26 cellular contexts compared by ENCODE assay signal in the genomic region with DNA sequence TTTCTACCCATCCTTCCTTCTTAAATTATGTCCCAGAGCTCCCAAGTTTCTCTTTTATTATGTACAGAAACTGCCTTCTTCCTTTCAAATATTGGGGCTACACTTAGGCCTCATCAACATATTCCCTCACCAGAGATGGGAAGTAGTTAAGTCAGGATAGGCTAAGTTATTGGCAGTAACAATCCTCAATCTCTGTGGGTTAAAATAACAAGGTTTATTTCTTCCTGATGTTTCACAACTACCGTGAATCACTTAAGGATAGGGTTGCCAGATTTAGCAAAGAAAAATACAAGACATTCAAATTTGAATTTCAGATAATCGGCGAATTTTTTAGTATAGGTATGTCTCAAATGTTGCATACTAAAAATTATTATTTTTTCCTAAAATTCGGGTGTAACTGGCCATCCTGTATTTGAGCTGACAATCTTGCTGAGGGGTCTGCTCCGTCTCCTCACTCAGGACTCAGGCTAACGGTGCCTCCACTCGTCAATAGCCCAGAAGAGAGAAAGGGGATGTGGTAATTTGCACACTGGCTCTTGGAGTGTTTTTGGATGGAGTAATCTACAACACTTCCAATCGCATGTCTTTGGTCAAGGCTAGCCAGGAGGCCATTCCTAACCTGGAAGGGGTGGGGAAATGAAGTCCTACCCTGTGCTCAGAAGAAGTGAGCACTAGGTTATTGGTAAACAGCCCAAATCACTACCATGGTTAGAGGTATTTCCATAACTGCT.
DNase-seq lines count a peak whose midpoint lies in the region; ATAC-seq, FAIRE-seq and TF ChIP-seq lines count a peak whose summit lies in the region.
"Had no signal": no experiment of that assay in that cellular context is flagged by ENCODE, and none has a peak within 500 bp of the region (broad histone marks: within the 10 kb centered on the region; RNA-seq: fewer than 3 reads in every experiment).

No MANE protein-coding gene starts in this region.

- H4K20me1 ChIP-seq in HepG2 (ENCODE audit: insufficient read depth, low read length), result no peaks in the 10 kb centered on the region
- H4K20me1 ChIP-seq in endothelial cell of umbilical vein (replicated peaks; ENCODE audit: control insufficient read depth, extremely low read depth, insufficient read depth, low read length), result no peaks in the 10 kb centered on the region

- H3K27ac ChIP-seq in HepG2 (ENCODE audit: extremely low read length, insufficient read depth, low read length), result no peak overlapping the region
- no peak overlapping the region for H3K27ac ChIP-seq in right lobe of liver
- H3K27ac ChIP-seq in endothelial cell of umbilical vein (ENCODE audit: insufficient read depth, low read depth, low read length), result no peak overlapping the region
- H3K27ac ChIP-seq: hepatocyte, VCaP had no signal

- no peak for TF ChIP-seq POLR2A in HepG2 (IDR thresholded peaks at IDR 0.05; ENCODE audit: insufficient read depth in 1 of 2, low read depth in 2 of 2, low read length in 2 of 2)
- no peak for TF ChIP-seq POLR2A in right lobe of liver (IDR thresholded peaks at IDR 0.05)
- no peak for TF ChIP-seq POLR2A in endothelial cell of umbilical vein (IDR thresholded peaks at IDR 0.05; ENCODE audit: low read depth, low read length)

- intact Hi-C loops in HepG2 (cut with micrococcal nuclease; ENCODE audit: unreplicated experiment) (no loop called here), right lobe of liver (cut with DNase I) (no loop called here), endothelial cell of umbilical vein (cut with micrococcal nuclease) (no loop called here), left ventricle myocardium superior (cut with micrococcal nuclease) (no loop called here)
- intact Hi-C loops in activated CD4-positive, alpha-beta T cell treated with anti-CD3 and anti-CD28 coated beads, Interleukin-2, amount 10 ng/mL, durations not matched to agents 24 days and 14 days (cut with micrococcal nuclease), result no loop called here

- no peaks in the 10 kb centered on the region for H3K27me3 Mint-ChIP-seq in activated CD4-positive, alpha-beta T cell treated with anti-CD3 and anti-CD28 coated beads, Interleukin-2, amount 10 ng/mL, durations not matched to agents 24 days and 14 days

- TF ChIP-seq EP300 in HepG2 (IDR thresholded peaks at IDR 0.05; ENCODE audit: low read depth in 2 of 2, low read length in 2 of 2) (no peak), HepG2 (CRISPR knock-in tag; IDR thresholded peaks at IDR 0.05; ENCODE audit: borderline replicate concordance) (no peak)

- POLR2A ChIA-PET in HepG2 (lab: Yijun Ruan, JAX) (no interaction called here), endothelial cell of umbilical vein (lab: Charles Lee) (no interaction called here)

- BruUV-seq in HepG2 (replicated peaks; lab: Mats Ljungman, UMichigan), result no TSS peak
- BruUV-seq in endothelial cell of umbilical vein (replicated peaks; lab: Mats Ljungman, UMichigan), result no TSS peak

- no peak overlapping the region for H2AFZ ChIP-seq in HepG2 (ENCODE audit: low read length)
- H2AFZ ChIP-seq in endothelial cell of umbilical vein (ENCODE audit: low read depth, low read length), result no peak overlapping the region
- H2AFZ ChIP-seq: hepatocyte had no signal

- TF ChIP-seq RAD21 in HepG2 (CRISPR knock-in tag; IDR thresholded peaks at IDR 0.05), result no peak

- no peaks in the 10 kb centered on the region for H3K27me3 ChIP-seq in HepG2 (ENCODE audit: control insufficient read depth in 1 of 2, insufficient read depth in 2 of 2, low read length in 2 of 2)
- no peaks in the 10 kb centered on the region for H3K27me3 ChIP-seq in right lobe of liver
- no peaks in the 10 kb centered on the region for H3K27me3 ChIP-seq in endothelial cell of umbilical vein (ENCODE audit: control insufficient read depth in 2 of 2, insufficient read depth in 2 of 2, low read length in 2 of 2)
- H3K27me3 ChIP-seq in HAP-1 (ENCODE audit: low read depth), result no peaks in the 10 kb centered on the region
- H3K27me3 ChIP-seq: hepatocyte had no signal

- FAIRE-seq in HepG2 (lab: Jason Lieb, UNC) (no peak), endothelial cell of umbilical vein (lab: Jason Lieb, UNC) (peak; percentile 21)
- FAIRE-seq: A204.1, GM12891 had no signal

- 95% methylated on average over 8 of the region's 8 CpGs for whole genome bisulfite sequencing in HepG2 (ENCODE audit: low lambda C conversion rate)
- WGBS in right lobe of liver (ENCODE audit: insufficient coverage, low coverage, low lambda C conversion rate, missing lambda C conversion rate), result 85% methylated on average over 8 of the region's 8 CpGs

- no peaks in the 10 kb centered on the region for H3K79me2 ChIP-seq in HepG2 (ENCODE audit: insufficient read depth, low read length)
- H3K79me2 ChIP-seq in endothelial cell of umbilical vein (ENCODE audit: control insufficient read depth, insufficient read depth, low read length), result no peaks in the 10 kb centered on the region
- H3K79me2 ChIP-seq: hepatocyte had no signal

- H3K4me1 ChIP-seq in HepG2 (ENCODE audit: insufficient read depth, low read length), result peaks cover 74% of the 10 kb centered on the region
- H3K4me1 ChIP-seq in right lobe of liver, result peaks cover 0 to 6% (median 0%) of the 10 kb centered on the region in 4 donors
- peaks cover 13% of the 10 kb centered on the region for H3K4me1 ChIP-seq in endothelial cell of umbilical vein (ENCODE audit: control insufficient read depth, extremely low read depth, insufficient read depth, low read length)
- no peaks in the 10 kb centered on the region for H3K4me1 ChIP-seq in HAP-1

- no peak overlapping the region for H3K4me3 ChIP-seq in HepG2 (replicated peaks in 1 of 3; ENCODE audit: insufficient read depth in 1 of 3, low read depth in 2 of 3, low read length in 3 of 3)
- no peak overlapping the region for H3K4me3 ChIP-seq in right lobe of liver
- no peak overlapping the region for H3K4me3 ChIP-seq in endothelial cell of umbilical vein (replicated peaks in 1 of 3; ENCODE audit: insufficient read depth in 1 of 3, low read depth in 1 of 3, low read length in 3 of 3)
- no peak overlapping the region for H3K4me3 ChIP-seq in HAP-1
- H3K4me3 ChIP-seq: hepatocyte had no signal

- H3K27ac Mint-ChIP-seq in activated CD4-positive, alpha-beta T cell treated with anti-CD3 and anti-CD28 coated beads, Interleukin-2, amount 10 ng/mL, durations not matched to agents 24 days and 14 days, result no peak overlapping the region
- H3K27ac Mint-ChIP-seq: activated naive CD4-positive, alpha-beta T cell treated with anti-CD3 and anti-CD28 coated beads for 36 hours; natural killer cell; T-helper 2 cell treated with Interferon-gamma antibody and Interleukin-4, amounts not matched to agents 5 μg/mL and 100 μg/mL, for 36 hours had no signal

- no peaks in the 10 kb centered on the region for H3K9me3 ChIP-seq in HepG2 (ENCODE audit: low read length)
- H3K9me3 ChIP-seq in right lobe of liver, result no peaks in the 10 kb centered on the region
- no peaks in the 10 kb centered on the region for H3K9me3 ChIP-seq in endothelial cell of umbilical vein (replicated peaks; ENCODE audit: control insufficient read depth, insufficient read depth, low read length)
- H3K9me3 ChIP-seq in HAP-1, result peaks cover 2% of the 10 kb centered on the region; the same call in 1 of the 2 replicates

- H3K36me3 ChIP-seq in HepG2 (replicated peaks in 1 of 2; ENCODE audit: control insufficient read depth in 1 of 2, insufficient read depth in 2 of 2, low read length in 2 of 2) (no peaks in the 10 kb centered on the region), right lobe of liver (no peaks in the 10 kb centered on the region), endothelial cell of umbilical vein (ENCODE audit: control insufficient read depth in 2 of 2, extremely low read depth in 1 of 2, insufficient read depth in 2 of 2, low read length in 2 of 2) (no peaks in the 10 kb centered on the region), HAP-1 (replicated peaks) (no peaks in the 10 kb centered on the region)

- H3K9me1 ChIP-seq in endothelial cell of umbilical vein (replicated peaks; ENCODE audit: control insufficient read depth, extremely low read depth, insufficient read depth, low read length), result no peaks in the 10 kb centered on the region

- ATAC-seq in HepG2 (no peak), right lobe of liver (no peak), left ventricle myocardium superior (peak; percentile 73), HG03159 (IDR thresholded peaks at IDR 0.05; ENCODE audit: unreplicated experiment) (no peak)
- ATAC-seq: activated T-cell treated with anti-CD3 and anti-CD28 coated beads, Interleukin-2, amount 50 U/mL, for 4 hours; HCT116; left lobe of liver; natural killer cell had no signal

- peaks cover 14% of the 10 kb centered on the region for H3K36me3 Mint-ChIP-seq in activated CD4-positive, alpha-beta T cell treated with anti-CD3 and anti-CD28 coated beads, Interleukin-2, amount 10 ng/mL, durations not matched to agents 24 days and 14 days (ENCODE audit: low read depth)

- in situ Hi-C loops in HepG2 (cut with HindIII; ENCODE audit: extremely low pct_ligation_motif_present, low pct_unique_long_range_greater_than_20kb) (no loop called here), HAP-1 (cut with MboI; ENCODE audit: low sequenced_read_pairs) (no loop called here)

- CTCF ChIA-PET in HepG2 (lab: Yijun Ruan, JAX; ENCODE audit: low intra/inter-chr PET ratio, low total read pairs), result interaction anchor here (4.3 kb wide), 1 partner anchor 16 kb away, joined by 70 read pairs; no protein-coding TSS in a partner anchor
- CTCF ChIA-PET in endothelial cell of umbilical vein (lab: Charles Lee), result no interaction called here

- TF ChIP-seq CTCF in HepG2 (CRISPR knock-in tag; IDR thresholded peaks at IDR 0.05) (no peak), right lobe of liver (IDR thresholded peaks at IDR 0.05) (no peak), endothelial cell of umbilical vein (IDR thresholded peaks at IDR 0.05; ENCODE audit: extremely low read depth in 1 of 2, insufficient read depth in 1 of 2, low read depth in 1 of 2, low read length in 2 of 2) (no peak)

- peaks cover 9% of the 10 kb centered on the region for H3K4me1 Mint-ChIP-seq in activated CD4-positive, alpha-beta T cell treated with anti-CD3 and anti-CD28 coated beads, Interleukin-2, amount 10 ng/mL, durations not matched to agents 24 days and 14 days

- DNase-seq in HepG2 (ENCODE audit: low spot score), result no peak
- no peak for DNase-seq in right lobe of liver
- DNase-seq in endothelial cell of umbilical vein (ENCODE audit: low read depth, low spot score), result no peak
- no peak for DNase-seq in left ventricle myocardium superior
- DNase-seq in kidney tubule cell (ENCODE audit: low spot score), result no peak
- no peak for DNase-seq in HAP-1 (ENCODE audit: low spot score in 2 of 2)
- no peak for DNase-seq in activated CD4-positive, alpha-beta T cell treated with anti-CD3 and anti-CD28 coated beads, Interleukin-2, amount 10 ng/mL, durations not matched to agents 24 days and 14 days
- DNase-seq: activated CD4-positive, alpha-beta T cell treated with anti-CD3 and anti-CD28 coated beads for 48 hours; activated naive CD4-positive, alpha-beta T cell treated with anti-CD3 and anti-CD28 coated beads for 36 hours; activated T-cell treated with anti-CD3 and anti-CD28 coated beads, Interleukin-2, amount 50 U/mL, for 4 hours; amniotic stem cell; central memory CD4-positive, alpha-beta T cell; DMS79 treated with DMSO at 0.1 percent for 48 hours; natural killer cell; NCI-H1092 treated with DMSO at 0.1 percent for 48 hours; NCI-H187 treated with DMSO at 0.1 percent for 48 hours; NCI-H774; stimulated activated CD4-positive, alpha-beta T cell treated with anti-CD3 and anti-CD28 coated beads, Interleukin-15, amount 100 ng/mL, for 24 hours had no signal

- H3K9me3 Mint-ChIP-seq in activated CD4-positive, alpha-beta T cell treated with anti-CD3 and anti-CD28 coated beads, Interleukin-2, amount 10 ng/mL, durations not matched to agents 24 days and 14 days, result no peaks in the 10 kb centered on the region
- H3K9me3 Mint-ChIP-seq: natural killer cell; T-helper 2 cell treated with Interferon-gamma antibody and Interleukin-4, amounts not matched to agents 5 μg/mL and 100 μg/mL, for 36 hours had no signal

- H3K4me3 Mint-ChIP-seq in activated CD4-positive, alpha-beta T cell treated with anti-CD3 and anti-CD28 coated beads, Interleukin-2, amount 10 ng/mL, durations not matched to agents 24 days and 14 days, result no peak overlapping the region
- H3K4me3 Mint-ChIP-seq: activated naive CD4-positive, alpha-beta T cell treated with anti-CD3 and anti-CD28 coated beads for 36 hours; activated T-cell treated with anti-CD3 and anti-CD28 coated beads, Interleukin-2, amount 50 U/mL, for 4 hours; natural killer cell; T-helper 2 cell treated with Interferon-gamma antibody and Interleukin-4, amounts not matched to agents 5 μg/mL and 100 μg/mL, for 36 hours had no signal

- dilution Hi-C loops in endothelial cell of umbilical vein (cut with MboI; ENCODE audit: extremely low pct_ligation_motif_present, low sequenced_read_pairs), result no loop called here

- H3K4me2 ChIP-seq in HepG2 (ENCODE audit: low read depth, low read length), result no peak overlapping the region
- no peak overlapping the region for H3K4me2 ChIP-seq in endothelial cell of umbilical vein (ENCODE audit: insufficient read depth, low read length)
- H3K4me2 ChIP-seq: hepatocyte had no signal

- no peak overlapping the region for H3K9ac ChIP-seq in HepG2 (ENCODE audit: insufficient read depth, low read depth, low read length)
- H3K9ac ChIP-seq in endothelial cell of umbilical vein (replicated peaks; ENCODE audit: extremely low read depth, insufficient read depth, low read length), result no peak overlapping the region
